ENCODE assay signal across 18 cellular contexts in genomic region chr1:6222644-6223043, GRCh38. TPM values are rescaled to one million over a fixed set of nuclear protein-coding genes. Genes with fewer than 3 reads are reported as not detected.
DNase-seq lines count a peak whose midpoint lies in the region; ATAC-seq and TF ChIP-seq lines count a peak whose summit lies in the region.
"Had no signal": no experiment of that assay in that cellular context is flagged by ENCODE, and none has a peak within 500 bp of the region (broad histone marks: within the 10 kb centered on the region; RNA-seq: fewer than 3 reads in every experiment).

No MANE protein-coding gene starts in this region.

- H3K27me3 Mint-ChIP-seq in activated naive CD4-positive, alpha-beta T cell treated with anti-CD3 and anti-CD28 coated beads for 36 hours (ENCODE audit: low read depth): peaks cover under 1% of the 10 kb centered on the region
- H3K27me3 Mint-ChIP-seq: activated naive CD8-positive, alpha-beta T cell treated with anti-CD3 and anti-CD28 coated beads, Interleukin-2, amount 50 U/mL, for 24 hours had no signal

- ATAC-seq in esophagus mucosa (peak; percentile 19), GM21737 (IDR thresholded peaks at IDR 0.05; ENCODE audit: unreplicated experiment) (no peak), GM21717 (IDR thresholded peaks at IDR 0.05; ENCODE audit: unreplicated experiment) (no peak)
- ATAC-seq: activated naive CD8-positive, alpha-beta T cell treated with anti-CD3 and anti-CD28 coated beads, Interleukin-2, amount 50 U/mL, for 24 hours; CD8-positive, alpha-beta T cell; naive thymus-derived CD8-positive, alpha-beta T cell; stimulated activated naive B cell treated with anti-CD40 and anti-IgM and Interleukin-4, amounts not matched to agents 10 μg/mL and 1 μg/mL and 100 μg/mL, for 72 hours had no signal

- H3K27ac Mint-ChIP-seq in activated naive CD4-positive, alpha-beta T cell treated with anti-CD3 and anti-CD28 coated beads for 36 hours: no peak overlapping the region
- H3K27ac Mint-ChIP-seq: activated naive CD8-positive, alpha-beta T cell treated with anti-CD3 and anti-CD28 coated beads, Interleukin-2, amount 50 U/mL, for 24 hours; CD8-positive, alpha-beta T cell; naive thymus-derived CD8-positive, alpha-beta T cell; stimulated activated naive B cell treated with anti-CD40 and anti-IgM and Interleukin-4, amounts not matched to agents 10 μg/mL and 1 μg/mL and 100 μg/mL, for 72 hours; T-helper 1 cell treated with Interleukin-12 subunit alpha and Interleukin-12 subunit beta and Interleukin-4 antibody, amounts not matched to agents 30 μg/mL and 1 μg/mL, for 36 hours had no signal

- CTCF ChIA-PET in activated naive CD4-positive, alpha-beta T cell treated with anti-CD3 and anti-CD28 coated beads for 36 hours (lab: Charles Lee): no interaction called here

- no peak overlapping the region for H3K4me3 Mint-ChIP-seq in activated naive CD4-positive, alpha-beta T cell treated with anti-CD3 and anti-CD28 coated beads for 36 hours
- H3K4me3 Mint-ChIP-seq: activated naive CD8-positive, alpha-beta T cell treated with anti-CD3 and anti-CD28 coated beads, Interleukin-2, amount 50 U/mL, for 24 hours; CD8-positive, alpha-beta T cell; naive thymus-derived CD8-positive, alpha-beta T cell; stimulated activated naive B cell treated with anti-CD40 and anti-IgM and Interleukin-4, amounts not matched to agents 10 μg/mL and 1 μg/mL and 100 μg/mL, for 72 hours; T-helper 1 cell treated with Interleukin-12 subunit alpha and Interleukin-12 subunit beta and Interleukin-4 antibody, amounts not matched to agents 30 μg/mL and 1 μg/mL, for 36 hours had no signal

- TF ChIP-seq POLR2A in transverse colon (IDR thresholded peaks at IDR 0.05): no peak

- H3K4me3 ChIP-seq in transverse colon: no peak overlapping the region

- in situ Hi-C loops in transverse colon (cut with MboI; ENCODE audit: low pct_ligation_motif_present in 1 of 4, low pct_unique_long_range_greater_than_20kb in 1 of 4, low sequenced_read_pairs in 3 of 4): no loop called here

- H3K27me3 ChIP-seq in transverse colon: no peaks in the 10 kb centered on the region

- WGBS in transverse colon (ENCODE audit: low coverage in 1 of 2), 2 donors: 57% methylated on average over 7 of the region's 7 CpGs; no CpG with 5 or more reads in 1 of the 2 donors

- TF ChIP-seq EP300 in transverse colon (IDR thresholded peaks at IDR 0.05; ENCODE audit: low read depth): no peak

- no peaks in the 10 kb centered on the region for H3K9me3 Mint-ChIP-seq in activated naive CD4-positive, alpha-beta T cell treated with anti-CD3 and anti-CD28 coated beads for 36 hours
- H3K9me3 Mint-ChIP-seq: activated naive CD8-positive, alpha-beta T cell treated with anti-CD3 and anti-CD28 coated beads, Interleukin-2, amount 50 U/mL, for 24 hours; CD8-positive, alpha-beta T cell; naive thymus-derived CD8-positive, alpha-beta T cell; stimulated activated naive B cell treated with anti-CD40 and anti-IgM and Interleukin-4, amounts not matched to agents 10 μg/mL and 1 μg/mL and 100 μg/mL, for 72 hours; T-helper 1 cell treated with Interleukin-12 subunit alpha and Interleukin-12 subunit beta and Interleukin-4 antibody, amounts not matched to agents 30 μg/mL and 1 μg/mL, for 36 hours had no signal

- H3K36me3 ChIP-seq in transverse colon: peaks cover 0 to 28% (median 10%) of the 10 kb centered on the region in 4 donors

- peak; percentile 63 for DNase-seq in iris pigment epithelial cell (ENCODE audit: low read depth)
- peak; percentile 39 for DNase-seq in transverse colon
- no peak for DNase-seq in activated naive CD4-positive, alpha-beta T cell treated with anti-CD3 and anti-CD28 coated beads for 36 hours
- DNase-seq: activated naive CD8-positive, alpha-beta T cell treated with anti-CD3 and anti-CD28 coated beads, Interleukin-2, amount 50 U/mL, for 24 hours; activated T-cell treated with anti-CD3 and anti-CD28 coated beads for 4 hours; CD8-positive, alpha-beta T cell; GDM1; kidney glomerular epithelial cell; naive thymus-derived CD8-positive, alpha-beta T cell; NCI-H1417; NCI-H446 treated with DMSO at 0.1 percent for 48 hours; stimulated activated naive B cell treated with anti-CD40 and anti-IgM and Interleukin-4, amounts not matched to agents 10 μg/mL and 1 μg/mL and 100 μg/mL, for 72 hours had no signal

- intact Hi-C loops in transverse colon (cut with DNase I; ENCODE audit: low total_unique reads): no loop called here
- intact Hi-C loops in activated naive CD4-positive, alpha-beta T cell treated with anti-CD3 and anti-CD28 coated beads for 36 hours (cut with micrococcal nuclease): no loop called here

- peak overlapping the region in 1 of 4 donors; percentile 37 for H3K27ac ChIP-seq in transverse colon

- no peak for TF ChIP-seq CTCF in transverse colon (IDR thresholded peaks at IDR 0.05)

- no peaks in the 10 kb centered on the region for H3K9me3 ChIP-seq in transverse colon

- peaks cover 0 to 5% (median 0%) of the 10 kb centered on the region in 4 donors for H3K4me1 ChIP-seq in transverse colon

- peaks cover 30% of the 10 kb centered on the region for H3K36me3 Mint-ChIP-seq in activated naive CD4-positive, alpha-beta T cell treated with anti-CD3 and anti-CD28 coated beads for 36 hours (ENCODE audit: low read depth)

- no peaks in the 10 kb centered on the region for H3K4me1 Mint-ChIP-seq in activated naive CD4-positive, alpha-beta T cell treated with anti-CD3 and anti-CD28 coated beads for 36 hours (ENCODE audit: low read depth)
- H3K4me1 Mint-ChIP-seq: activated naive CD8-positive, alpha-beta T cell treated with anti-CD3 and anti-CD28 coated beads, Interleukin-2, amount 50 U/mL, for 24 hours had no signal

TF ChIP-seq in PFSK-1, 5 proteins besides CTCF, POLR2A, EP300 and RAD21:
- TF ChIP-seq POLR2AphosphoS5 (IDR thresholded peaks at IDR 0.05; ENCODE audit: low read depth, low read length): peak; percentile 51; the same call in 1 of the 2 replicates
- no peak for TF ChIP-seq REST (IDR thresholded peaks at IDR 0.05; ENCODE audit: insufficient read depth in 1 of 2, low read depth in 2 of 2, low read length in 2 of 2)

RNA-seq across cellular contexts. Expression of gene ICMT, which starts 13.1 kb away (rescaled TPM):
- polyA plus RNA-seq in PFSK-1 (2012; ENCODE audit: insufficient read length, low read depth): 41.7 TPM
- 40.3 TPM for total RNA-seq in esophagus mucosa
- 10 to 100 TPM; 21.3 to 84.1 (median 61.8) TPM for total RNA-seq in transverse colon
- total RNA-seq in activated naive CD4-positive, alpha-beta T cell treated with anti-CD3 and anti-CD28 coated beads for 36 hours: 10 to 100 TPM; 31.3 to 33.2 TPM

RNA-seq across cellular contexts. Expression of gene RNF207, which starts 16.7 kb away (rescaled TPM):
- 29.4 TPM for polyA plus RNA-seq in PFSK-1 (2012; ENCODE audit: insufficient read length, low read depth)
- 10.8 TPM for total RNA-seq in esophagus mucosa
- total RNA-seq in transverse colon: 1,000 to 10,000 TPM in 1 of 4 donors, 100 to 1,000 TPM in 2, 10 to 100 TPM in 1; 82.6 to 1,341 (median 190) TPM
- 1 to 10 TPM; 3.2 to 4.1 TPM for total RNA-seq in activated naive CD4-positive, alpha-beta T cell treated with anti-CD3 and anti-CD28 coated beads for 36 hours
- polyA plus RNA-seq: naive thymus-derived CD8-positive, alpha-beta T cell had no signal

RNA-seq across cellular contexts. Expression of gene HES3, which starts 21.3 kb away (rescaled TPM):
- polyA plus RNA-seq in PFSK-1 (2012; ENCODE audit: insufficient read length, low read depth): not detected
- total RNA-seq in esophagus mucosa (not detected), transverse colon (not detected)
- total RNA-seq in activated naive CD4-positive, alpha-beta T cell treated with anti-CD3 and anti-CD28 coated beads for 36 hours: not detected
- total RNA-seq: CD8-positive, alpha-beta T cell; naive thymus-derived CD8-positive, alpha-beta T cell; renal cortical epithelial cell had no signal
- polyA plus RNA-seq: naive thymus-derived CD8-positive, alpha-beta T cell had no signal

RNA-seq across cellular contexts. Expression of gene RPL22, which starts 23.2 kb away (rescaled TPM):
- 273 TPM for polyA plus RNA-seq in PFSK-1 (2012; ENCODE audit: insufficient read length, low read depth)
- total RNA-seq in esophagus mucosa: 439 TPM
- 100 to 1,000 TPM in 3 of 4 donors, 10 to 100 TPM in 1; 56.5 to 170 (median 106) TPM for total RNA-seq in transverse colon
- 100 to 1,000 TPM; 507 to 553 TPM for total RNA-seq in activated naive CD4-positive, alpha-beta T cell treated with anti-CD3 and anti-CD28 coated beads for 36 hours

RNA-seq across cellular contexts. Expression of gene GPR153, which starts 38.3 kb away (rescaled TPM):
- polyA plus RNA-seq in PFSK-1 (2012; ENCODE audit: insufficient read length, low read depth): 41.6 TPM
- total RNA-seq in esophagus mucosa (9.1 TPM), transverse colon (10 to 100 TPM; 15.6 to 38.2 (median 27.8) TPM)
- total RNA-seq in activated naive CD4-positive, alpha-beta T cell treated with anti-CD3 and anti-CD28 coated beads for 36 hours: under 1 TPM; 0.07 TPM
